In genomic region chr9:8736805-8737204, GRCh38 we compare ENCODE assay signal across 18 cellular contexts.
A peak's percentile ranks its signal among the peaks of the same experiment; 100 is the strongest.
DNase-seq lines count a peak whose midpoint lies in the region; ATAC-seq lines count a peak whose summit lies in the region.
"Had no signal": no experiment of that assay in that cellular context is flagged by ENCODE, and none has a peak within 500 bp of the region (broad histone marks: within the 10 kb centered on the region; RNA-seq: fewer than 3 reads in every experiment).

No MANE protein-coding gene starts in this region.

- no peak overlapping the region for H3K4me3 ChIP-seq in trophoblast cell (ENCODE audit: low read depth, low read length)
- H3K4me3 ChIP-seq: K562 had no signal

- H4K91ac ChIP-seq in trophoblast cell (ENCODE audit: low read depth, low read length) = no peak overlapping the region

- H2BK5ac ChIP-seq in trophoblast cell (ENCODE audit: low read depth, low read length, poor library complexity) = peak overlapping the region; percentile 6

- no peak overlapping the region for H3K9ac ChIP-seq in trophoblast cell (ENCODE audit: low read length)
- H3K9ac ChIP-seq: SK-N-SH had no signal

- whole genome bisulfite sequencing in trophoblast cell (ENCODE audit: extremely low coverage, insufficient coverage, insufficient read length) = no CpG with 5 or more reads among the region's 5 CpGs

- H2AK5ac ChIP-seq in trophoblast cell (ENCODE audit: low read length) = no peak overlapping the region

- H3K79me2 ChIP-seq in trophoblast cell (ENCODE audit: control insufficient read depth, insufficient read depth, low read length, poor library complexity) = peaks cover 1% of the 10 kb centered on the region

- in situ Hi-C loops in KBM-7 (cut with MboI; ENCODE audit: low pct_unique_long_range_greater_than_20kb, low sequenced_read_pairs) = no loop called here

- no peak overlapping the region for H3K4ac ChIP-seq in trophoblast cell (ENCODE audit: low read depth, low read length)

- no peak overlapping the region for H3K23ac ChIP-seq in trophoblast cell (ENCODE audit: low read length)

- no peak overlapping the region for H3K18ac ChIP-seq in trophoblast cell (ENCODE audit: low read length)

- H3K4me2 ChIP-seq in trophoblast cell (ENCODE audit: low read length) = no peak overlapping the region
- H3K4me2 ChIP-seq: SK-N-SH had no signal

- DNase-seq in Ammon's horn (ENCODE audit: low spot score) (peak; percentile 27), cerebellum (ENCODE audit: low spot score) (peak; percentile 80), left lobe of liver (ENCODE audit: low spot score) (no peak), trophoblast cell (no peak), KBM-7 (no peak)
- DNase-seq: 8988T, ACHN, Calu3, DMS79 treated with DMSO at 0.1 percent for 48 hours, MV-4-11, NCI-H2029, NCI-H226, NCI-H524, NCI-H748 treated with DMSO at 0.1 percent for 48 hours, SK-N-SH had no signal

- no peak overlapping the region for H2AFZ ChIP-seq in trophoblast cell (ENCODE audit: insufficient read depth, low read length, poor library complexity)

- H3K14ac ChIP-seq in trophoblast cell (ENCODE audit: low read length) = peak overlapping the region; percentile 68

- H4K8ac ChIP-seq in trophoblast cell (ENCODE audit: low read depth, low read length) = peak overlapping the region; percentile 56

- no peak overlapping the region for H3K27ac ChIP-seq in trophoblast cell (ENCODE audit: low read depth, low read length)

- no peaks in the 10 kb centered on the region for H3K36me3 ChIP-seq in trophoblast cell (ENCODE audit: control insufficient read depth in 1 of 2, insufficient read depth in 2 of 2, low read length in 2 of 2)

- no peaks in the 10 kb centered on the region for H3K9me3 ChIP-seq in trophoblast cell (ENCODE audit: insufficient read depth, low read depth, low read length)
- H3K9me3 ChIP-seq: SK-N-SH had no signal

- peak overlapping the region; percentile 88 for H2BK12ac ChIP-seq in trophoblast cell (ENCODE audit: low read length)

- H4K12ac ChIP-seq in trophoblast cell (ENCODE audit: low read depth, low read length) = no peak overlapping the region

- H2BK120ac ChIP-seq in trophoblast cell (ENCODE audit: insufficient read depth, low read length, poor library complexity) = no peak overlapping the region

- peak; percentile 60 for ATAC-seq in left lobe of liver
- no peak for ATAC-seq in HG02571 (IDR thresholded peaks at IDR 0.05; ENCODE audit: unreplicated experiment)
- no peak for ATAC-seq in GM21390 (IDR thresholded peaks at IDR 0.05; ENCODE audit: unreplicated experiment)
- ATAC-seq: K562 had no signal

- no peaks in the 10 kb centered on the region for H3K27me3 ChIP-seq in trophoblast cell (ENCODE audit: insufficient read depth, low read length)

- peaks cover 9% of the 10 kb centered on the region for H3K79me1 ChIP-seq in trophoblast cell (ENCODE audit: low read length)

- peaks cover 10 to 12% of the 10 kb centered on the region in 2 experiments for H3K4me1 ChIP-seq in trophoblast cell (ENCODE audit: control insufficient read depth in 1 of 2, insufficient read depth in 2 of 2, low read length in 2 of 2)

Comparison
In these comparisons a context has a peak if more than half of its experiments do, and no peak if none do; other contexts are left out.
1. DNase-seq: peak in Ammon's horn (single experiment) and cerebellum (single experiment); none in left lobe of liver (single experiment), trophoblast cell (0 of 2) and KBM-7 (single experiment).